9 cellular contexts compared by ENCODE assay signal in genomic region chr19:3982701-3983541, GRCh38. TPM values are rescaled to one million over a fixed set of nuclear protein-coding genes. Genes with fewer than 3 reads are reported as not detected.
A peak's percentile ranks its signal among the peaks of the same experiment; 100 is the strongest.
DNase-seq lines count a peak whose midpoint lies in the region; ATAC-seq, FAIRE-seq and TF ChIP-seq lines count a peak whose summit lies in the region.
"Had no signal": no experiment of that assay in that cellular context is flagged by ENCODE, and none has a peak within 500 bp of the region (broad histone marks: within the 10 kb centered on the region; RNA-seq: fewer than 3 reads in every experiment).

No MANE protein-coding gene starts in this region.

- H3K4me1 Mint-ChIP-seq in endodermal cell: peaks cover 27% of the 10 kb centered on the region

- no peak for FAIRE-seq in pancreas (lab: Jason Lieb, UNC)
- FAIRE-seq: TTC549 had no signal

- WGBS in endodermal cell (ENCODE audit: insufficient coverage in 1 of 2, insufficient read length in 1 of 2), 2 experiments: 94 to 98% methylated on average over 31 to 40 of the region's 40 CpGs
- 71 to 80% methylated on average over 40 of the region's 40 CpGs for WGBS in pancreas, 2 donors

- H3K27ac Mint-ChIP-seq in endodermal cell: peak overlapping the region; percentile 99

- intact Hi-C loops in pancreas (cut with DNase I): no loop called here

- H3K9me3 ChIP-seq in endodermal cell (ENCODE audit: control insufficient read depth, low read length): no peaks in the 10 kb centered on the region
- H3K9me3 ChIP-seq in pancreas: no peaks in the 10 kb centered on the region

- no peaks in the 10 kb centered on the region for H3K27me3 Mint-ChIP-seq in endodermal cell (ENCODE audit: insufficient read depth)

- H3K36me3 ChIP-seq in GM06990 (ENCODE audit: control insufficient read depth, insufficient read depth, low read length) (peaks cover 59% of the 10 kb centered on the region), endodermal cell (ENCODE audit: control insufficient read depth, insufficient read depth, low read length) (peaks cover 66% of the 10 kb centered on the region), pancreas (peaks cover 30 to 62% (median 60%) of the 10 kb centered on the region in 3 donors)

- no peak for DNase-seq in GM06990 (ENCODE audit: extremely low read depth, insufficient read length)
- peak; percentile 75 for DNase-seq in RKO (ENCODE audit: low spot score)
- DNase-seq in endodermal cell: peak; percentile 61
- DNase-seq in pancreas: peak; percentile 19 to 80 (median 42)
- DNase-seq in COLO829 (ENCODE audit: low spot score): no peak
- DNase-seq in H4 (ENCODE audit: low spot score): no peak

- TF ChIP-seq CTCF in GM06990 (IDR thresholded peaks at IDR 0.05; ENCODE audit: insufficient read depth, low read length, poor library complexity, severe bottlenecking) (no peak), endodermal cell (conservative IDR thresholded peaks at IDR 0.05) (no peak), pancreas (IDR thresholded peaks at IDR 0.05) (no peak)

- H3K4me1 ChIP-seq in endodermal cell (ENCODE audit: control insufficient read depth, insufficient read depth, low read length) (peaks cover 12% of the 10 kb centered on the region), pancreas (peaks cover 16 to 39% (median 27%) of the 10 kb centered on the region in 3 donors)

- H3K27ac ChIP-seq in endodermal cell (ENCODE audit: low read depth, low read length): no peak overlapping the region
- peak overlapping the region in 1 of 4 donors; percentile 87 for H3K27ac ChIP-seq in pancreas

- H3K4me3 ChIP-seq in GM06990 (replicated peaks; ENCODE audit: low read depth, low read length) (peak overlapping the region; percentile 95), endodermal cell (ENCODE audit: low read length) (peak overlapping the region; percentile 93), pancreas (peak overlapping the region in 1 of 4 donors; percentile 77)

- peak overlapping the region; percentile 100 for H3K9ac ChIP-seq in endodermal cell (ENCODE audit: extremely low read depth, low read length, poor library complexity, severe bottlenecking)

- no peaks in the 10 kb centered on the region for H3K9me3 Mint-ChIP-seq in endodermal cell

- H3K4me3 Mint-ChIP-seq in endodermal cell: peak overlapping the region; percentile 99

- no peak for ATAC-seq in pancreas
- no peak for ATAC-seq in HG02970 (IDR thresholded peaks at IDR 0.05; ENCODE audit: low FRiP score, unreplicated experiment)
- no peak for ATAC-seq in GM19395 (IDR thresholded peaks at IDR 0.05; ENCODE audit: unreplicated experiment)

- H3K36me3 Mint-ChIP-seq in endodermal cell (ENCODE audit: low read depth): peaks cover 68% of the 10 kb centered on the region

- H3K27me3 ChIP-seq in GM06990 (replicated peaks; ENCODE audit: control insufficient read depth, insufficient read depth, low read length) (no peaks in the 10 kb centered on the region), endodermal cell (ENCODE audit: control insufficient read depth, insufficient read depth, low read length, poor library complexity, severe bottlenecking) (no peaks in the 10 kb centered on the region), pancreas (no peaks in the 10 kb centered on the region)

RNA-seq across cellular contexts. Expression of gene EEF2, which starts 2.3 kb away (rescaled TPM):
- 1,000 to 10,000 TPM; 1,913 to 2,886 TPM for total RNA-seq in endodermal cell
- 1,668 TPM for polyA plus RNA-seq in endodermal cell (2013, experiment 1 of 2)
- 1,515 TPM for polyA plus RNA-seq in endodermal cell (2013, experiment 2 of 2)
- 1,000 to 10,000 TPM; 2,199 to 4,238 (median 2,879) TPM for total RNA-seq in pancreas
- polyA plus RNA-seq in pancreas: 1,000 to 10,000 TPM in 1 of 2 donors, 100 to 1,000 TPM in 1; 545 to 1,088 TPM
- 588 and 692 TPM in 2 replicates for total RNA-seq in H4 (2014; rRNA removed; shearing (Covaris generic))

RNA-seq across cellular contexts. Expression of gene DAPK3, which starts 12.0 kb away (rescaled TPM):
- total RNA-seq in endodermal cell (100 to 1,000 TPM in 1 of 2 donors, 10 to 100 TPM in 1; 89.9 to 106 TPM), pancreas (10 to 100 TPM; 20.6 to 40.1 (median 27.4) TPM)
- polyA plus RNA-seq in endodermal cell (2013, experiment 1 of 2): 64.1 TPM
- polyA plus RNA-seq in endodermal cell (2013, experiment 2 of 2): 54.5 TPM
- 10 to 100 TPM; 50.6 to 61.4 TPM for polyA plus RNA-seq in pancreas
- 54.5 and 70.3 TPM in 2 replicates for total RNA-seq in H4 (2014; rRNA removed; shearing (Covaris generic))

RNA-seq across cellular contexts. Expression of gene PIAS4, which starts 24.6 kb away (rescaled TPM):
- total RNA-seq in endodermal cell (10 to 100 TPM; 57.5 to 58.1 TPM), pancreas (10 to 100 TPM; 13.4 to 25.3 (median 16.1) TPM)
- 35.5 TPM for polyA plus RNA-seq in endodermal cell (2013, experiment 1 of 2)
- polyA plus RNA-seq in endodermal cell (2013, experiment 2 of 2): 30.9 TPM
- polyA plus RNA-seq in pancreas: 10 to 100 TPM; 12.8 to 14.8 TPM
- 5.7 and 9.9 TPM in 2 replicates for total RNA-seq in H4 (2014; rRNA removed; shearing (Covaris generic))

RNA-seq across cellular contexts. Expression of gene NMRK2, which starts 50.1 kb away (rescaled TPM):
- total RNA-seq in endodermal cell (10 to 100 TPM; 22.1 to 36.4 TPM), pancreas (under 1 TPM in 1 of 6 donors, not detected in 5; 0.55 TPM)
- polyA plus RNA-seq in endodermal cell (2013, experiment 1 of 2): 8.8 TPM
- polyA plus RNA-seq in endodermal cell (2013, experiment 2 of 2): 6.7 TPM
- polyA plus RNA-seq in pancreas: under 1 TPM; 0.23 to 0.33 TPM
- total RNA-seq in H4 (2014; rRNA removed; shearing (Covaris generic)): not detected in 2 replicates

Comparison
In these comparisons a context has a peak if more than half of its experiments do, and no peak if none do; other contexts are left out.
1. DNase-seq: peak in RKO (single experiment), endodermal cell (single experiment) and pancreas (6 of 6); none in GM06990 (single experiment), COLO829 (single experiment) and H4 (single experiment).